In genomic region chr3:63228677-63229076, GRCh38 we compare ENCODE assay signal across 8 cellular contexts. TPM values are rescaled to one million over a fixed set of nuclear protein-coding genes. Genes with fewer than 3 reads are reported as not detected.
A peak's percentile ranks its signal among the peaks of the same experiment; 100 is the strongest.
DNase-seq lines count a peak whose midpoint lies in the region; ATAC-seq and TF ChIP-seq lines count a peak whose summit lies in the region.

No MANE protein-coding gene starts in this region.

- H3K4me3 ChIP-seq in fibroblast of villous mesenchyme (ENCODE audit: low read depth, low read length) = no peak overlapping the region

- ATAC-seq in GM21360 (IDR thresholded peaks at IDR 0.05; ENCODE audit: unreplicated experiment) = peak; percentile 96
- ATAC-seq in activated CD4-positive, CD25-positive, alpha-beta regulatory T cell treated with anti-CD3 and anti-CD28 coated beads, Interleukin-2, amount 50 U/mL, for 24 hours = no peak

- peak; percentile 57 for TF ChIP-seq CTCF in fibroblast of villous mesenchyme (IDR thresholded peaks at IDR 0.05; ENCODE audit: insufficient read depth, low read depth, low read length)

- DNase-seq in Daoy (ENCODE audit: low read depth) (peak; percentile 39), HuH-7 (ENCODE audit: low spot score) (peak; percentile 6), RPMI7951 (ENCODE audit: low read depth) (peak; percentile 71), fibroblast of villous mesenchyme (ENCODE audit: low read depth) (peak; percentile 37), renal cortical epithelial cell (ENCODE audit: low read depth) (peak; percentile 31)
- DNase-seq in activated CD8-positive, alpha-beta memory T cell treated with anti-CD3 and anti-CD28 coated beads, Interleukin-2, amount 50 U/mL, for 4 hours = no peak

RNA-seq across cellular contexts. Expression of gene SYNPR, which starts 49.4 kb away (rescaled TPM):
- total RNA-seq in Daoy (2014; rRNA removed; shearing (Covaris generic)) = not detected in 2 replicates
- total RNA-seq in RPMI7951 (2014; rRNA removed; shearing (Covaris generic)) = not detected in 2 replicates
- total RNA-seq in fibroblast of villous mesenchyme (not detected in 2 replicates), renal cortical epithelial cell (not detected in 2 replicates)
